In the genomic region with DNA sequence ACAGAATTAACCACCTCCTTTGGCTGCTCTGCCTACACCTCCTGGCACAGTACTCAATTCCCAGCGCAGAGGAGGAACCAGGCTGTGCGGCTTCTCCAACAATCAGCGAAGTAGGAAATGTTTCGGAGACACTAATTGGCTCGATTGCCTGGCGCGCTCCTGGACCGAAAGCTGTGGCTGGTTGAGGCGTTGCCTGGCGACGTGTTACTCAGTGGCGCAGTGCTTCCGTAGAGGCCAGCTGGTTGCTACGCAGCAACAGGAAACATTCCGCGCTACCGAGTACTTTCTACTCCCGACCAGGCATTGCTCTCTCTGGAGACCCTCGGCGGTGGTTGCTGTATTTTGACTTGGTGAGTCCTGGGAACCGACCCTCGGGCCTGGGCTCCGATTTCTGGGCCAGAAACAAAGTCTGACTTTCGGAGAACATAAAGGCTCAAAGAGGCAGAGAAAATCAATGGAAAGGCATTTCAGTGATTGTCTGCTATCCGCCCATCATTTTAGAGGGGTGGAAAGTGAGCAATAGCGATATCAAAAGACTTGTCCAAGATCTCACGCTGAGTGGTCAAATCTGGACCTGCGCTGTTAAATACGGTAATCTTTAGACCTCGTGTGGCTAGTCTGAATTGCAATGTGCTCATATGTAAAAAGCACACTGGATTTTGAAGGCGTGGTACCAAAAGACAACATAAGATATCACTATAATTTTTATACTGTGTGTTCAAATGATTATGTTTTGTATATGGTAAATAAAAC, we compare ENCODE assay signal across 8 cellular contexts. TPM values are rescaled to one million over a fixed set of nuclear protein-coding genes. Genes with fewer than 3 reads are reported as not detected.
DNase-seq lines count a peak whose midpoint lies in the region; ATAC-seq, FAIRE-seq and TF ChIP-seq lines count a peak whose summit lies in the region.

A gene with protein sequence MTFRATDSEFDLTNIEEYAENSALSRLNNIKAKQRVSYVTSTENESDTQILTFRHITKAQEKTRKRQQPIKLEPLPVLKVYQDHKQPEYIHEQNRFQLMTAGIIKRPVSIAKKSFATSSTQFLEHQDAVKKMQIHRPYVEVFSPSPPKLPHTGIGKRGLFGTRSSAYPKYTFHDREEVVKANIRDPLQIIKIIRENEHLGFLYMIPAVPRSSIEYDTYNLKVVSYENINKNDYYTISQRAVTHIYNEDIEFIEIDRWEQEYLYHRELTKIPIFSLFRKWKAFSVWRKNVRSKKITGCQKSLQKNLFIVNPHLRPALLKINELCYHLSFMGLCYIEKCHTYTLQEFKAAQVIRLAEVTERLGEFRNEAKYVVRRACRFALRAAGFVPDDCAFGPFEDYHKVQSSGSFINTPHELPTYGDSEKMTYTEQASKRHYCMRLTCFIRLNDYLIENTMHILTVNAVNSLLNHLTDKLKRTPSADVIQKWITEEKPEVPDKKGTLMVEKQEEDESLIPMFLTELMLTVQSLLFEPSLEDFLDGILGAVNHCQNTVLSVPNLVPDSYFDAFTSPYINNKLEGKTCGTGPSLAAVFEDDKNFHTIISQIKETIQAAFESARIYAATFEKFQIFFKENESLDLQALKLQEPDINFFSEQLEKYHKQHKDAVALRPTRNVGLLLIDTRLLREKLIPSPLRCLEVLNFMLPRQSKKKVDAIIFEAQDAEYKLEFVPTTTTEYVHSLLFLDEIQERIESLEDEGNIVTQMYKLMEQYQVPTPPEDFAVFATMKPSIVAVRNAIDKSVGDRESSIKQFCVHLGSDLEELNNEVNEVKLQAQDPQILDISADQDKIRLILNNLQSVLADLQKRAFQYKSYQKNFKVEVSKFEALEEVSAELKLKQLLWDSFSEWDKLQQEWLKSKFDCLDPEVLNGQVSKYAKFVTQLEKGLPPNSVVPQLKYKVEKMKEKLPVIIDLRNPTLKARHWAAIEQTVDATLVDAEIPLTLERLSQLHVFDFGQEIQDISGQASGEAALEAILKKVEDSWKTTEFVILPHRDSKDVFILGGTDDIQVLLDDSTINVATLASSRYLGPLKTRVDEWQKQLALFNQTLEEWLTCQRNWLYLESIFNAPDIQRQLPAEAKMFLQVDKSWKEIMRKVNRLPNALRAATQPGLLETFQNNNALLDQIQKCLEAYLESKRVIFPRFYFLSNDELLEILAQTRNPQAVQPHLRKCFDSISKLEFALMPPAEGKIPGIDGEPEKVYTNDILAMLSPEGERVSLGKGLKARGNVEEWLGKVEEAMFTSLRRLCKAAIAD (N-terminal part only) (plus strand): TSS at position 265 of the 753 bp plus-strand sequence. CDS start 1,329 bp downstream, outside the sequence.

- no peak for TF ChIP-seq CTCF in neural crest cell (conservative IDR thresholded peaks at IDR 0.05)

- ATAC-seq in GM21737 (IDR thresholded peaks at IDR 0.05; ENCODE audit: unreplicated experiment), result peak; percentile 98

- peaks cover 3% of the 10 kb centered on the region for H3K9me3 Mint-ChIP-seq in activated naive CD4-positive, alpha-beta T cell treated with anti-CD3 and anti-CD28 coated beads for 36 hours
- H3K9me3 Mint-ChIP-seq in neural crest cell, result peaks cover 8% of the 10 kb centered on the region
- peaks cover 2% of the 10 kb centered on the region for H3K9me3 Mint-ChIP-seq in stimulated activated naive CD8-positive, alpha-beta T cell treated with anti-CD3 and anti-CD28 coated beads, Interleukin-15, Interleukin-2, amounts not matched to agents 100 ng/mL and 50 ng/mL, for 24 hours

- H3K27ac Mint-ChIP-seq in activated naive CD4-positive, alpha-beta T cell treated with anti-CD3 and anti-CD28 coated beads for 36 hours, result no peak within 1 kb of the TSS
- peak within 1 kb of the TSS; percentile 76 for H3K27ac Mint-ChIP-seq in neural crest cell (ENCODE audit: unreplicated experiment)
- peak within 1 kb of the TSS; percentile 70 for H3K27ac Mint-ChIP-seq in stimulated activated naive CD8-positive, alpha-beta T cell treated with anti-CD3 and anti-CD28 coated beads, Interleukin-15, Interleukin-2, amounts not matched to agents 100 ng/mL and 50 ng/mL, for 24 hours

- H3K36me3 Mint-ChIP-seq in activated naive CD4-positive, alpha-beta T cell treated with anti-CD3 and anti-CD28 coated beads for 36 hours (ENCODE audit: low read depth), result peaks cover 3% of the 10 kb centered on the region
- H3K36me3 Mint-ChIP-seq in neural crest cell (ENCODE audit: low read depth), result peaks cover 7% of the 10 kb centered on the region
- H3K36me3 Mint-ChIP-seq in stimulated activated naive CD8-positive, alpha-beta T cell treated with anti-CD3 and anti-CD28 coated beads, Interleukin-15, Interleukin-2, amounts not matched to agents 100 ng/mL and 50 ng/mL, for 24 hours (ENCODE audit: low read depth), result no peaks in the 10 kb centered on the region

- peak; percentile 96 for DNase-seq in DMS114 treated with DMSO at 0.1 percent for 48 hours (lab: John Stamatoyannopoulos, UW; ENCODE audit: unreplicated experiment)
- peak; percentile 18 for DNase-seq in KG1 (lab: John Stamatoyannopoulos, UW)
- DNase-seq in SHP77 treated with DMSO at 0.1 percent for 48 hours (lab: John Stamatoyannopoulos, UW), result peak; percentile 94
- DNase-seq in activated naive CD4-positive, alpha-beta T cell treated with anti-CD3 and anti-CD28 coated beads for 36 hours, result peak; percentile 94
- DNase-seq in frontal cortex (ENCODE audit: low spot score in 2 of 2), result peak; percentile 48 to 77
- DNase-seq in neural crest cell (ENCODE audit: low read depth, low spot score), result peak; percentile 57

- H3K4me1 Mint-ChIP-seq in activated naive CD4-positive, alpha-beta T cell treated with anti-CD3 and anti-CD28 coated beads for 36 hours (ENCODE audit: low read depth), result peaks cover 22% of the 10 kb centered on the region
- peaks cover 14% of the 10 kb centered on the region for H3K4me1 Mint-ChIP-seq in neural crest cell
- H3K4me1 Mint-ChIP-seq in stimulated activated naive CD8-positive, alpha-beta T cell treated with anti-CD3 and anti-CD28 coated beads, Interleukin-15, Interleukin-2, amounts not matched to agents 100 ng/mL and 50 ng/mL, for 24 hours (ENCODE audit: low read depth), result peaks cover 22% of the 10 kb centered on the region

- H3K4me3 Mint-ChIP-seq in activated naive CD4-positive, alpha-beta T cell treated with anti-CD3 and anti-CD28 coated beads for 36 hours, result peak within 1 kb of the TSS; percentile 85
- H3K4me3 Mint-ChIP-seq in neural crest cell, result peak within 1 kb of the TSS; percentile 87
- peak within 1 kb of the TSS; percentile 84 for H3K4me3 Mint-ChIP-seq in stimulated activated naive CD8-positive, alpha-beta T cell treated with anti-CD3 and anti-CD28 coated beads, Interleukin-15, Interleukin-2, amounts not matched to agents 100 ng/mL and 50 ng/mL, for 24 hours

- CTCF ChIA-PET in activated naive CD4-positive, alpha-beta T cell treated with anti-CD3 and anti-CD28 coated beads for 36 hours (lab: Charles Lee), result interaction anchor here (0.6 to 2.7 kb wide), 3 partner anchors 10 to 417 kb away, joined by 3 to 11 read pairs (median 6); partner anchors contain the start of gene TRABD2A

- H3K27me3 Mint-ChIP-seq in activated naive CD4-positive, alpha-beta T cell treated with anti-CD3 and anti-CD28 coated beads for 36 hours (ENCODE audit: low read depth), result no peaks in the 10 kb centered on the region
- H3K27me3 Mint-ChIP-seq in neural crest cell (ENCODE audit: low read depth), result no peaks in the 10 kb centered on the region
- H3K27me3 Mint-ChIP-seq in stimulated activated naive CD8-positive, alpha-beta T cell treated with anti-CD3 and anti-CD28 coated beads, Interleukin-15, Interleukin-2, amounts not matched to agents 100 ng/mL and 50 ng/mL, for 24 hours, result peaks cover 5% of the 10 kb centered on the region

- intact Hi-C loops in activated naive CD4-positive, alpha-beta T cell treated with anti-CD3 and anti-CD28 coated beads for 36 hours (cut with micrococcal nuclease), result loop anchor here (1.0 to 5.0 kb wide), 5 partner anchors 18 to 366 kb away; partner anchors contain the start of gene SUCLG1

- FAIRE-seq in frontal cortex (lab: Jason Lieb, UNC), result no peak

RNA-seq across cellular contexts. Expression of the gene that starts here (rescaled TPM):
- under 1 TPM; 0.07 to 0.62 TPM for total RNA-seq in activated naive CD4-positive, alpha-beta T cell treated with anti-CD3 and anti-CD28 coated beads for 36 hours
- total RNA-seq in frontal cortex (4.9 TPM), neural crest cell (2.3 and 2.8 TPM in 2 replicates)

Comparison
In these comparisons a context has a peak if more than half of its experiments do, and no peak if none do; other contexts are left out.
1. Peak in every context shown above with its lines: DNase-seq and ATAC-seq.
2. Peak in DNase-seq in activated naive CD4-positive, alpha-beta T cell treated with anti-CD3 and anti-CD28 coated beads for 36 hours; RNA of the gene not detected or under 1 TPM.
3. DNase-seq: peak in every context shown above with its lines; median percentile 96 in DMS114 treated with DMSO at 0.1 percent for 48 hours; 94 in SHP77 treated with DMSO at 0.1 percent for 48 hours; 94 in activated naive CD4-positive, alpha-beta T cell treated with anti-CD3 and anti-CD28 coated beads for 36 hours; 62 in frontal cortex; 57 in neural crest cell; 18 in KG1.